ENCODE assay signal across 8 cellular contexts in genomic region chr19:16896913-16897571, GRCh38. TPM values are rescaled to one million over a fixed set of nuclear protein-coding genes. Genes with fewer than 3 reads are reported as not detected.
DNase-seq lines count a peak whose midpoint lies in the region; ATAC-seq and TF ChIP-seq lines count a peak whose summit lies in the region.

No MANE protein-coding gene starts in this region.

- H3K27me3 Mint-ChIP-seq in activated CD4-positive, alpha-beta memory T cell treated with anti-CD3 and anti-CD28 coated beads for 36 hours = peaks cover 20% of the 10 kb centered on the region

- no peaks in the 10 kb centered on the region for H3K4me1 ChIP-seq in HAP-1
- peaks cover 0 to 8% of the 10 kb centered on the region in 2 donors for H3K4me1 ChIP-seq in duodenal mucosa (ENCODE audit: control insufficient read depth in 1 of 2, insufficient read depth in 2 of 2, low read length in 2 of 2)

- no peak for ATAC-seq in HG03095 (IDR thresholded peaks at IDR 0.05; ENCODE audit: unreplicated experiment)

- no peaks in the 10 kb centered on the region for H3K9me3 Mint-ChIP-seq in activated CD4-positive, alpha-beta memory T cell treated with anti-CD3 and anti-CD28 coated beads for 36 hours

- CTCF ChIA-PET in activated CD4-positive, alpha-beta memory T cell treated with anti-CD3 and anti-CD28 coated beads for 36 hours (lab: Charles Lee) = no interaction called here

- peak overlapping the region; percentile 32 for H3K27ac ChIP-seq in duodenal mucosa (ENCODE audit: low read depth, low read length)

- peak; percentile 90 for DNase-seq in D341Med (ENCODE audit: low spot score)
- peak; percentile 16 to 91 for DNase-seq in HAP-1 (ENCODE audit: low spot score in 2 of 2)
- DNase-seq in NCI-H2196 (lab: John Stamatoyannopoulos, UW; ENCODE audit: unreplicated experiment) = peak; percentile 92
- peak; percentile 87 for DNase-seq in activated CD4-positive, alpha-beta memory T cell treated with anti-CD3 and anti-CD28 coated beads for 36 hours
- peak; percentile 95 to 98 for DNase-seq in lower leg skin (ENCODE audit: low spot score in 2 of 2)
- peak; percentile 55 for DNase-seq in stimulated activated CD4-positive, alpha-beta T cell treated with anti-CD3 and anti-CD28 coated beads, Interleukin-4, amount 100 ng/mL, for 1 hour

- peak overlapping the region; percentile 64 for H3K4me3 Mint-ChIP-seq in activated CD4-positive, alpha-beta memory T cell treated with anti-CD3 and anti-CD28 coated beads for 36 hours

- H3K27me3 ChIP-seq in HAP-1 (ENCODE audit: low read depth) (no peaks in the 10 kb centered on the region), duodenal mucosa (ENCODE audit: control insufficient read depth in 1 of 2, insufficient read depth in 2 of 2, low read length in 2 of 2) (peaks cover 0 to 3% of the 10 kb centered on the region in 2 donors)

- H3K36me3 ChIP-seq in HAP-1 (replicated peaks) (no peaks in the 10 kb centered on the region), duodenal mucosa (ENCODE audit: control insufficient read depth in 1 of 2, insufficient read depth in 2 of 2, low read length in 2 of 2) (no peaks in the 10 kb centered on the region)

- intact Hi-C loops in activated CD4-positive, alpha-beta memory T cell treated with anti-CD3 and anti-CD28 coated beads for 36 hours (cut with micrococcal nuclease) = no loop called here
- intact Hi-C loops in lower leg skin (cut with DNase I; ENCODE audit: low total_unique reads) = no loop called here

- H3K9me3 ChIP-seq in HAP-1 (no peaks in the 10 kb centered on the region), duodenal mucosa (ENCODE audit: control insufficient read depth in 1 of 2, low read length in 2 of 2) (no peaks in the 10 kb centered on the region)

- H3K4me1 Mint-ChIP-seq in activated CD4-positive, alpha-beta memory T cell treated with anti-CD3 and anti-CD28 coated beads for 36 hours (ENCODE audit: low read depth) = peaks cover 18% of the 10 kb centered on the region

- in situ Hi-C loops in HAP-1 (cut with MboI; ENCODE audit: low sequenced_read_pairs) = no loop called here

- POLR2A ChIA-PET in activated CD4-positive, alpha-beta memory T cell treated with anti-CD3 and anti-CD28 coated beads for 36 hours (lab: Charles Lee) = no interaction called here

- H3K9ac ChIP-seq in duodenal mucosa (ENCODE audit: low read depth in 1 of 2, low read length in 2 of 2) = peak overlapping the region; percentile 32 to 39

- 1 to 2% methylated on average over 36 to 39 of the region's 46 CpGs for WGBS in lower leg skin, 2 donors

- H3K27ac Mint-ChIP-seq in activated CD4-positive, alpha-beta memory T cell treated with anti-CD3 and anti-CD28 coated beads for 36 hours = no peak overlapping the region

- H3K4me3 ChIP-seq in HAP-1 (peak overlapping the region; percentile 20), duodenal mucosa (ENCODE audit: low read depth in 1 of 2, low read length in 2 of 2) (peak overlapping the region; percentile 61 to 71), lower leg skin (ENCODE audit: low read depth, poor library complexity, severe bottlenecking) (peak overlapping the region; percentile 46)

- H3K36me3 Mint-ChIP-seq in activated CD4-positive, alpha-beta memory T cell treated with anti-CD3 and anti-CD28 coated beads for 36 hours = no peaks in the 10 kb centered on the region

- TF ChIP-seq CTCF in lower leg skin (IDR thresholded peaks at IDR 0.05) = no peak

- TF ChIP-seq POLR2A in lower leg skin (IDR thresholded peaks at IDR 0.05) = no peak

RNA-seq across cellular contexts. Expression of gene F2RL3, which starts 8.2 kb away (rescaled TPM):
- not detected for total RNA-seq in activated CD4-positive, alpha-beta memory T cell treated with anti-CD3 and anti-CD28 coated beads for 36 hours
- total RNA-seq in lower leg skin = 10 to 100 TPM in 1 of 4 donors, 1 to 10 TPM in 3; 3.7 to 11.0 (median 5.6) TPM

Comparison
In these comparisons a context has a peak if more than half of its experiments do, and no peak if none do; other contexts are left out.
1. RNA of gene F2RL3, which starts 8.2 kb away (total RNA-seq): 3.7 to 11.0 TPM in lower leg skin; not detected in activated CD4-positive, alpha-beta memory T cell treated with anti-CD3 and anti-CD28 coated beads for 36 hours; every median in the first group is over 4 times any median in the second.
2. Peak in every context shown above with its lines, with median percentiles within 50 percentile points of each other: DNase-seq and H3K4me3 ChIP-seq.